18 cellular contexts compared by ENCODE assay signal in the genomic region with DNA sequence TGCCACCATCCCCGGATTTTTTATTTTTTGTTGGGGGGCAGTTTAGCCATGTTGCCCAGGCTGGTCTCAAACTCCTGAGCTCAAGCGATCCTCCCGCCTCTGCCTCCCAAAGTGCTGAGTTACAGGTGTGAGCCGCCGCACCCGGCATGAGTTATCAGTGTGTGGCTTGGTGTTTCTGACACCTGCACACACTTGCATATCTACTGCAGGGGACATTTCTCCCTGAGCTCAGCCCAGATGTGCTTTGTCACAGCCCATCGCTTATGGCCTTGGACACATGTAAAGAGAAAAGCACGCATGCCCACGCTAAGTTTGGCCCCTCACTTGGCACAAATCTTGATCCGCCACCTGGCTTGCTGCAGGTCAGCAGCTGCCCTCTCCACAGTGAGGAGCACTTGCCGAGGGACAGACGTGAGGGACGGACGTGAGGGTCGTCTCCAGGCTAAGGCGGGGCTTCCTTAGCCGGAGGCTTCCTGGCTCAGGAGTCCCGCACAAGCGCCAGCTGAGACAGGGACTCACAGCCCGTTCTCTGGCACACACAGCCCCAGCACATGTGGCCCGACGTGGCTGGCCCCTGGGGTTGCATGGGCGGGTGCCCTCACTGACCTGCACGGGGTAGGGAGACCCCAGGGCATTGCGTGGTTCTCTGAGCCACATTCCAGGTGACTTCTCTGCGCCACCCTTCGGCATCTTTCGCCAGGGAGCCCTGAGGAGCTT. TPM values are rescaled to one million over a fixed set of nuclear protein-coding genes. Genes with fewer than 3 reads are reported as not detected.
"Had no signal": no experiment of that assay in that cellular context is flagged by ENCODE, and none has a peak within 500 bp of the region (broad histone marks: within the 10 kb centered on the region; RNA-seq: fewer than 3 reads in every experiment).

No MANE protein-coding gene starts in this region.

- H3K27ac Mint-ChIP-seq: activated naive CD4-positive, alpha-beta T cell treated with anti-CD3 and anti-CD28 coated beads, Interleukin-2, amount 10 ng/mL, durations not matched to agents 7 days and 5 days; activated T-cell treated with anti-CD3 and anti-CD28 coated beads, Interleukin-2, amount 50 U/mL, for 24 hours had no signal

- H3K4me3 ChIP-seq: adrenal gland, cardiac muscle cell, left ventricle myocardium inferior, transverse colon had no signal

- H3K36me3 ChIP-seq: transverse colon had no signal

- H3K27me3 ChIP-seq: adrenal gland, cardiac muscle cell, transverse colon had no signal

- H3K9me3 Mint-ChIP-seq: activated naive CD4-positive, alpha-beta T cell treated with anti-CD3 and anti-CD28 coated beads, Interleukin-2, amount 10 ng/mL, durations not matched to agents 7 days and 5 days; activated T-cell treated with anti-CD3 and anti-CD28 coated beads, Interleukin-2, amount 50 U/mL, for 24 hours; naive thymus-derived CD8-positive, alpha-beta T cell had no signal

- H3K9me3 ChIP-seq: adrenal gland, left ventricle myocardium inferior, transverse colon had no signal

- FAIRE-seq: colon, endometrium had no signal

- H3K27me3 Mint-ChIP-seq: activated T-cell treated with anti-CD3 and anti-CD28 coated beads, Interleukin-2, amount 50 U/mL, for 24 hours; naive thymus-derived CD8-positive, alpha-beta T cell had no signal

- DNase-seq: activated CD4-positive, alpha-beta T cell treated with anti-CD3 and anti-CD28 coated beads, Interleukin-2, amount 50 U/mL, for 4 hours; activated CD4-positive, CD25-positive, alpha-beta regulatory T cell treated with anti-CD3 and anti-CD28 coated beads, Interleukin-2, amount 50 U/mL, for 72 hours; activated naive CD4-positive, alpha-beta T cell treated with anti-CD3 and anti-CD28 coated beads, Interleukin-2, amount 10 ng/mL, durations not matched to agents 7 days and 5 days; activated T-cell treated with anti-CD3 and anti-CD28 coated beads, Interleukin-2, amount 50 U/mL, for 24 hours; adrenal gland; hippocampal formation; left ventricle myocardium inferior; naive thymus-derived CD8-positive, alpha-beta T cell; posterior cingulate gyrus; retina; stimulated activated naive CD4-positive, alpha-beta T cell; T1000; transverse colon had no signal

- H3K27ac ChIP-seq: adrenal gland, cardiac muscle cell, left ventricle myocardium inferior, transverse colon had no signal

- H3K4me3 Mint-ChIP-seq: activated naive CD4-positive, alpha-beta T cell treated with anti-CD3 and anti-CD28 coated beads, Interleukin-2, amount 10 ng/mL, durations not matched to agents 7 days and 5 days; activated T-cell treated with anti-CD3 and anti-CD28 coated beads, Interleukin-2, amount 50 U/mL, for 24 hours had no signal

- H3K4me1 Mint-ChIP-seq: activated naive CD4-positive, alpha-beta T cell treated with anti-CD3 and anti-CD28 coated beads, Interleukin-2, amount 10 ng/mL, durations not matched to agents 7 days and 5 days had no signal

- H3K36me3 Mint-ChIP-seq: activated naive CD4-positive, alpha-beta T cell treated with anti-CD3 and anti-CD28 coated beads, Interleukin-2, amount 10 ng/mL, durations not matched to agents 7 days and 5 days had no signal

RNA-seq across cellular contexts. Expression of gene CYP2W1, which starts 11.8 kb away (rescaled TPM):
- total RNA-seq: kidney epithelial cell; left ventricle myocardium inferior; mononuclear cell; naive thymus-derived CD8-positive, alpha-beta T cell had no signal
- polyA plus RNA-seq: naive thymus-derived CD8-positive, alpha-beta T cell had no signal
